Comparison of ENCODE assay signal across 15 cellular contexts in genomic region chr15:22908830-22909229, GRCh38.
DNase-seq lines count a peak whose midpoint lies in the region; ATAC-seq and TF ChIP-seq lines count a peak whose summit lies in the region.
"Had no signal": no experiment of that assay in that cellular context is flagged by ENCODE, and none has a peak within 500 bp of the region (broad histone marks: within the 10 kb centered on the region; RNA-seq: fewer than 3 reads in every experiment).

No MANE protein-coding gene starts in this region.

- H3K4me3 ChIP-seq in RWPE2 (ENCODE audit: severe bottlenecking) (no peak overlapping the region), spleen (no peak overlapping the region)
- H3K4me3 ChIP-seq: BLaER1 treated with 17β-estradiol and CSF1 and Interleukin-3, amounts not matched to agents 10 nM and 100 nM; GM23338 had no signal

- intact Hi-C loops in spleen (cut with DNase I; ENCODE audit: low total_unique reads), result no loop called here

- H3K4me1 ChIP-seq in RWPE2 (ENCODE audit: insufficient read depth, poor library complexity, severe bottlenecking), result no peaks in the 10 kb centered on the region
- H3K4me1 ChIP-seq in spleen, result no peaks in the 10 kb centered on the region

- TF ChIP-seq CTCF in RWPE2 (IDR thresholded peaks at IDR 0.05; ENCODE audit: poor library complexity, severe bottlenecking) (no peak), spleen (IDR thresholded peaks at IDR 0.05 in 8 of 11, conservative IDR thresholded peaks at IDR 0.05 in 3 of 11) (no peak)

- TF ChIP-seq POLR2A in erythroblast (IDR thresholded peaks at IDR 0.05; ENCODE audit: low read length) (no peak), spleen (IDR thresholded peaks at IDR 0.05) (no peak)

- H3K9me3 ChIP-seq in RWPE2 (ENCODE audit: severe bottlenecking) (no peaks in the 10 kb centered on the region), spleen (no peaks in the 10 kb centered on the region)

- no peaks in the 10 kb centered on the region for H3K27me3 ChIP-seq in RWPE2 (ENCODE audit: insufficient read depth, poor library complexity, severe bottlenecking)
- H3K27me3 ChIP-seq in spleen (replicated peaks in 1 of 7), result no peaks in the 10 kb centered on the region
- H3K27me3 ChIP-seq: BLaER1 treated with 17β-estradiol and CSF1 and Interleukin-3, amounts not matched to agents 10 nM and 100 nM had no signal

- DNase-seq in HUDEP-2 (lab: John Stamatoyannopoulos, UW; ENCODE audit: unreplicated experiment in 76 of 76) (peak in 63 of 76 experiments; percentile 5 to 80 (median 47)), RWPE2 (ENCODE audit: low spot score) (peak; percentile 42), erythroblast (lab: John Stamatoyannopoulos, UW) (peak; percentile 8 to 67), spleen (peak; percentile 2)
- no peak for DNase-seq in activated CD4-positive, alpha-beta T cell treated with anti-CD3 and anti-CD28 coated beads, Interleukin-2, amount 50 U/mL, for 4 hours
- DNase-seq: Calu3; CD8-positive, alpha-beta T cell; DND-41; EL; HCEC 1CT had no signal

- ATAC-seq in RWPE2 (ENCODE audit: low read depth) (no peak), GM19455 (IDR thresholded peaks at IDR 0.05; ENCODE audit: unreplicated experiment) (no peak), HG03025 (IDR thresholded peaks at IDR 0.05; ENCODE audit: low FRiP score, unreplicated experiment) (no peak)
- ATAC-seq: CD8-positive, alpha-beta T cell; GM23338; HepG2 had no signal

- H3K36me3 ChIP-seq in RWPE2 (ENCODE audit: low read depth) (peaks cover 81% of the 10 kb centered on the region), spleen (peaks cover 0 to 100% (median 54%) of the 10 kb centered on the region in 6 donors)

- WGBS in spleen, 5 donors, result 92 to 98% (median 95%) methylated on average over 9 of the region's 9 CpGs

- H3K27ac ChIP-seq in RWPE2 (ENCODE audit: poor library complexity, severe bottlenecking), result no peak overlapping the region
- H3K27ac ChIP-seq in spleen, result no peak overlapping the region
- H3K27ac ChIP-seq: BLaER1 treated with 17β-estradiol and CSF1 and Interleukin-3, amounts not matched to agents 10 nM and 100 nM had no signal

Comparison
In these comparisons a context has a peak if more than half of its experiments do, and no peak if none do; other contexts are left out.
1. DNase-seq: peak in HUDEP-2 (63 of 76), RWPE2 (single experiment), erythroblast (2 of 2) and spleen (single experiment); none in activated CD4-positive, alpha-beta T cell treated with anti-CD3 and anti-CD28 coated beads, Interleukin-2, amount 50 U/mL, for 4 hours (0 of 2).